In genomic region chr5:107072440-107072839, GRCh38 we compare ENCODE assay signal across 28 cellular contexts.
"Had no signal": no experiment of that assay in that cellular context is flagged by ENCODE, and none has a peak within 500 bp of the region (broad histone marks: within the 10 kb centered on the region; RNA-seq: fewer than 3 reads in every experiment).

No MANE protein-coding gene starts in this region.

- H3K4me3 ChIP-seq: adrenal gland, ascending aorta, stomach, thyroid gland, upper lobe of left lung, vagina had no signal

- DNase-seq: activated CD4-positive, alpha-beta T cell treated with anti-CD3 and anti-CD28 coated beads for 4 hours; activated CD4-positive, alpha-beta T cell treated with anti-CD3 and anti-CD28 coated beads, Interleukin-2, amount 50 U/mL, for 4 hours; activated CD4-positive, CD25-positive, alpha-beta regulatory T cell; activated effector memory CD4-positive, alpha-beta T cell treated with anti-CD3 and anti-CD28 coated beads, Interleukin-2, amount 50 U/mL, for 16 hours; activated naive CD4-positive, alpha-beta T cell treated with anti-CD3 and anti-CD28 coated beads for 36 hours; activated naive CD8-positive, alpha-beta T cell treated with anti-CD3 and anti-CD28 coated beads for 36 hours; activated T-cell treated with anti-CD3 and anti-CD28 coated beads for 4 hours; adrenal gland; effector memory CD8-positive, alpha-beta T cell; glutamatergic neuron; left cardiac atrium; left ventricle myocardium superior; posterior cingulate gyrus; stimulated activated CD4-positive, alpha-beta T cell treated with anti-CD3 and anti-CD28 coated beads, Interleukin-15, amount 100 ng/mL, for 24 hours; stimulated activated CD4-positive, alpha-beta T cell treated with anti-CD3 and anti-CD28 coated beads, Interleukin-2, amount 100 ng/mL, for 24 hours; stimulated activated naive B cell treated with anti-CD40 and anti-IgM and Interleukin-4, amounts not matched to agents 10 μg/mL and 1 μg/mL and 100 μg/mL, for 72 hours; stomach; thyroid gland; upper lobe of left lung had no signal

- ATAC-seq: effector memory CD8-positive, alpha-beta T cell; left cardiac atrium; left ventricle myocardium superior; right cardiac atrium; stimulated activated naive B cell treated with anti-CD40 and anti-IgM and Interleukin-4, amounts not matched to agents 10 μg/mL and 1 μg/mL and 100 μg/mL, for 72 hours had no signal

- H3K27ac ChIP-seq: adrenal gland, ascending aorta, stomach, thyroid gland, upper lobe of left lung, vagina had no signal

- H3K27me3 ChIP-seq: adrenal gland, ascending aorta, stomach, thyroid gland, upper lobe of left lung, vagina had no signal

- H3K9me3 ChIP-seq: adrenal gland, thyroid gland, upper lobe of left lung, vagina had no signal

- H3K27ac Mint-ChIP-seq: activated naive CD4-positive, alpha-beta T cell treated with anti-CD3 and anti-CD28 coated beads for 36 hours; activated naive CD8-positive, alpha-beta T cell treated with anti-CD3 and anti-CD28 coated beads for 36 hours; effector memory CD8-positive, alpha-beta T cell; nephron; stimulated activated naive B cell treated with anti-CD40 and anti-IgM and Interleukin-4, amounts not matched to agents 10 μg/mL and 1 μg/mL and 100 μg/mL, for 72 hours had no signal

- H3K36me3 Mint-ChIP-seq: activated naive CD8-positive, alpha-beta T cell treated with anti-CD3 and anti-CD28 coated beads for 36 hours; stimulated activated naive B cell treated with anti-CD40 and anti-IgM and Interleukin-4, amounts not matched to agents 10 μg/mL and 1 μg/mL and 100 μg/mL, for 72 hours had no signal

- H3K27me3 Mint-ChIP-seq: activated naive CD8-positive, alpha-beta T cell treated with anti-CD3 and anti-CD28 coated beads for 36 hours; stimulated activated naive B cell treated with anti-CD40 and anti-IgM and Interleukin-4, amounts not matched to agents 10 μg/mL and 1 μg/mL and 100 μg/mL, for 72 hours had no signal

- FAIRE-seq: bronchial epithelial cell, colon, frontal cortex, keratinocyte had no signal

- H3K36me3 ChIP-seq: adrenal gland, ascending aorta, stomach, thyroid gland, upper lobe of left lung, vagina had no signal

- H3K9me3 Mint-ChIP-seq: central memory CD8-positive, alpha-beta T cell; effector memory CD8-positive, alpha-beta T cell had no signal

- H3K4me3 Mint-ChIP-seq: activated naive CD4-positive, alpha-beta T cell treated with anti-CD3 and anti-CD28 coated beads for 36 hours; activated naive CD8-positive, alpha-beta T cell treated with anti-CD3 and anti-CD28 coated beads for 36 hours; central memory CD8-positive, alpha-beta T cell; effector memory CD8-positive, alpha-beta T cell; nephron; stimulated activated naive B cell treated with anti-CD40 and anti-IgM and Interleukin-4, amounts not matched to agents 10 μg/mL and 1 μg/mL and 100 μg/mL, for 72 hours had no signal

- H3K4me1 Mint-ChIP-seq: activated naive CD8-positive, alpha-beta T cell treated with anti-CD3 and anti-CD28 coated beads for 36 hours; stimulated activated naive B cell treated with anti-CD40 and anti-IgM and Interleukin-4, amounts not matched to agents 10 μg/mL and 1 μg/mL and 100 μg/mL, for 72 hours had no signal

- H3K4me1 ChIP-seq: adrenal gland, ascending aorta, stomach, thyroid gland, upper lobe of left lung, vagina had no signal
